ENCODE assay signal across 1 cellular context in the genomic region with DNA sequence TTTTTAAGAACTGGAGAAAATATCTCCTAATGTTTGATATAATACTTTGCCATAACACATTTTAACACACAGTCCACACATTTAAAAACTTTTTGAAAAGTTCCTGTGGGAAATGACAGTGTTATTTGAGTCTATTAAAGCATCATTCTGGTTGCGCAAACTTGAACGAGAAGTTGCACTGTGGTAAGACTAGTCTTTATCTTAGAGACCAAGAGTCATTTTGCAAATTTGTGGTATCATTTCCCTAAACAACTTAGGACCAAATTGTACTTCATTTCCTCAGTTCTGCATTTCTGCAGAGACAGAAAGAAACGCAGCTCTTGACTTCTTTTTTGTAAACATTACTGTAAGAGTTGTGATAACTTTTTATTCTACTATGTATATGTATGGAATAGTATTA.
TF ChIP-seq lines count a peak whose summit lies in the region.

A gene with protein sequence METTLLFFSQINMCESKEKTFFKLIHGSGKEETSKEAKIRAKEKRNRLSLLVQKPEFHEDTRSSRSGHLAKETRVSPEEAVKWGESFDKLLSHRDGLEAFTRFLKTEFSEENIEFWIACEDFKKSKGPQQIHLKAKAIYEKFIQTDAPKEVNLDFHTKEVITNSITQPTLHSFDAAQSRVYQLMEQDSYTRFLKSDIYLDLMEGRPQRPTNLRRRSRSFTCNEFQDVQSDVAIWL (plus strand): TSS at position 282 of the 400 bp plus-strand sequence. CDS start 176 bp downstream, outside the sequence.

TF ChIP-seq in GM23338, 12 proteins besides CTCF, POLR2A, EP300 and RAD21 (continued from another document):
- TF ChIP-seq, protein P1, sequence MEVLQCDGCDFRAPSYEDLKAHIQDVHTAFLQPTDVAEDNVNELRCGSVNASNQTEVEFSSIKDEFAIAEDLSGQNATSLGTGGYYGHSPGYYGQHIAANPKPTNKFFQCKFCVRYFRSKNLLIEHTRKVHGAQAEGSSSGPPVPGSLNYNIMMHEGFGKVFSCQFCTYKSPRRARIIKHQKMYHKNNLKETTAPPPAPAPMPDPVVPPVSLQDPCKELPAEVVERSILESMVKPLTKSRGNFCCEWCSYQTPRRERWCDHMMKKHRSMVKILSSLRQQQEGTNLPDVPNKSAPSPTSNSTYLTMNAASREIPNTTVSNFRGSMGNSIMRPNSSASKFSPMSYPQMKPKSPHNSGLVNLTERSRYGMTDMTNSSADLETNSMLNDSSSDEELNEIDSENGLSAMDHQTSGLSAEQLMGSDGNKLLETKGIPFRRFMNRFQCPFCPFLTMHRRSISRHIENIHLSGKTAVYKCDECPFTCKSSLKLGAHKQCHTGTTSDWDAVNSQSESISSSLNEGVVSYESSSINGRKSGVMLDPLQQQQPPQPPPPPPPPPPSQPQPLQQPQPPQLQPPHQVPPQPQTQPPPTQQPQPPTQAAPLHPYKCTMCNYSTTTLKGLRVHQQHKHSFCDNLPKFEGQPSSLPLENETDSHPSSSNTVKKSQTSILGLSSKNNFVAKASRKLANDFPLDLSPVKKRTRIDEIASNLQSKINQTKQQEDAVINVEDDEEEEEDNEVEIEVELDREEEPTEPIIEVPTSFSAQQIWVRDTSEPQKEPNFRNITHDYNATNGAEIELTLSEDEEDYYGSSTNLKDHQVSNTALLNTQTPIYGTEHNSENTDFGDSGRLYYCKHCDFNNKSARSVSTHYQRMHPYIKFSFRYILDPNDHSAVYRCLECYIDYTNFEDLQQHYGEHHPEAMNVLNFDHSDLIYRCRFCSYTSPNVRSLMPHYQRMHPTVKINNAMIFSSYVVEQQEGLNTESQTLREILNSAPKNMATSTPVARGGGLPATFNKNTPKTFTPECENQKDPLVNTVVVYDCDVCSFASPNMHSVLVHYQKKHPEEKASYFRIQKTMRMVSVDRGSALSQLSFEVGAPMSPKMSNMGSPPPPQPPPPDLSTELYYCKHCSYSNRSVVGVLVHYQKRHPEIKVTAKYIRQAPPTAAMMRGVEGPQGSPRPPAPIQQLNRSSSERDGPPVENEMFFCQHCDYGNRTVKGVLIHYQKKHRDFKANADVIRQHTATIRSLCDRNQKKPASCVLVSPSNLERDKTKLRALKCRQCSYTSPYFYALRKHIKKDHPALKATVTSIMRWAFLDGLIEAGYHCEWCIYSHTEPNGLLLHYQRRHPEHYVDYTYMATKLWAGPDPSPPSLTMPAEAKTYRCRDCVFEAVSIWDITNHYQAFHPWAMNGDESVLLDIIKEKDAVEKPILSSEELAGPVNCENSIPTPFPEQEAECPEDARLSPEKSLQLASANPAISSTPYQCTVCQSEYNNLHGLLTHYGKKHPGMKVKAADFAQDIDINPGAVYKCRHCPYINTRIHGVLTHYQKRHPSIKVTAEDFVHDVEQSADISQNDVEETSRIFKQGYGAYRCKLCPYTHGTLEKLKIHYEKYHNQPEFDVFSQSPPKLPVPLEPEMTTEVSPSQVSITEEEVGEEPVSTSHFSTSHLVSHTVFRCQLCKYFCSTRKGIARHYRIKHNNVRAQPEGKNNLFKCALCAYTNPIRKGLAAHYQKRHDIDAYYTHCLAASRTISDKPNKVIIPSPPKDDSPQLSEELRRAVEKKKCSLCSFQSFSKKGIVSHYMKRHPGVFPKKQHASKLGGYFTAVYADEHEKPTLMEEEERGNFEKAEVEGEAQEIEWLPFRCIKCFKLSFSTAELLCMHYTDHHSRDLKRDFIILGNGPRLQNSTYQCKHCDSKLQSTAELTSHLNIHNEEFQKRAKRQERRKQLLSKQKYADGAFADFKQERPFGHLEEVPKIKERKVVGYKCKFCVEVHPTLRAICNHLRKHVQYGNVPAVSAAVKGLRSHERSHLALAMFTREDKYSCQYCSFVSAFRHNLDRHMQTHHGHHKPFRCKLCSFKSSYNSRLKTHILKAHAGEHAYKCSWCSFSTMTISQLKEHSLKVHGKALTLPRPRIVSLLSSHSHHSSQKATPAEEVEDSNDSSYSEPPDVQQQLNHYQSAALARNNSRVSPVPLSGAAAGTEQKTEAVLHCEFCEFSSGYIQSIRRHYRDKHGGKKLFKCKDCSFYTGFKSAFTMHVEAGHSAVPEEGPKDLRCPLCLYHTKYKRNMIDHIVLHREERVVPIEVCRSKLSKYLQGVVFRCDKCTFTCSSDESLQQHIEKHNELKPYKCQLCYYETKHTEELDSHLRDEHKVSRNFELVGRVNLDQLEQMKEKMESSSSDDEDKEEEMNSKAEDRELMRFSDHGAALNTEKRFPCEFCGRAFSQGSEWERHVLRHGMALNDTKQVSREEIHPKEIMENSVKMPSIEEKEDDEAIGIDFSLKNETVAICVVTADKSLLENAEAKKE (CRISPR knock-in tag; IDR thresholded peaks at IDR 0.05): no peak
- TF ChIP-seq ZNF114 (CRISPR knock-in tag; IDR thresholded peaks at IDR 0.05): no peak
